Comparison of ENCODE assay signal across 8 cellular contexts in the genomic region with DNA sequence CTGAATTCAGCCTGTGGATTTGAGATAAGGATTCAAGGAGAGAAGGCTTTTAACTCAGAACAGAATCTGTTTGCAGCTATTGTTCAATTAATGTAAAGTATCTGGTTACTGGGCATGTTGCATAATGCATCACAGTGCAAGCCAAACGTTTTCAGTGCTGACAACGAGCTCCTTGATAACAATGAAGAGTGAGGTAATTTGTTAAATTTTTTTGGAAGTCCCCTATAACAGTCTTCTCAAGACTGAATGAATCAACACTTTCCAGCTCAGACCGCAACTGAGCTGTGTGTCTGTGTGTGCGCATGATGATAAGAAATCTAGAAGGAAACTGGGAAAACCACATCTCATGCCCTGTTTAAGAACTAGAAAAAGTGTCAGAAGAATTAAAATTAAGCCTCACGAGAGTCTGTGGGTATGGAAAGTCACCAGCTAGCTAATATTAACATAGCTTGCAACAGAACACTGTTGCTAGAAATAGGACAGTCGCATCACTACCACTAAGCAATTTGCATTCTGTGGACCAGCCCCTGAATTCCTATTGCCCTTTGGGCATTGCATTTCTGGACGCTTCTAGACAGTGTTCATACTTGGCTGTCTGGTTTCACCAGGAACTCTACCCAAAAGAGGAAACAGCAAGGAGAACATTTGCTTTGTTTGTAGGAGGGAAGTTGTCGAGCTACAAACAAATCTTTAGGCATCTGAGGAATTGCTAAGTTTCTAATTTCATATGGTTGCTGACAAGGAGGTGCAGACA. TPM values are rescaled to one million over a fixed set of nuclear protein-coding genes. Genes with fewer than 3 reads are reported as not detected.
A peak's percentile ranks its signal among the peaks of the same experiment; 100 is the strongest.
DNase-seq lines count a peak whose midpoint lies in the region; ATAC-seq and TF ChIP-seq lines count a peak whose summit lies in the region.

No MANE protein-coding gene starts in this region.

- H3K27me3 Mint-ChIP-seq in neural crest cell (ENCODE audit: low read depth) = no peaks in the 10 kb centered on the region

- H3K27ac ChIP-seq in Karpas-422 (ENCODE audit: low read length) (no peak overlapping the region), cingulate gyrus (ENCODE audit: low read depth, low read length) (peak overlapping the region; percentile 58)

- H3K4me2 ChIP-seq in Karpas-422 (ENCODE audit: low read depth, low read length, poor library complexity, severe bottlenecking) = peak overlapping the region; percentile 5

- no peaks in the 10 kb centered on the region for H3K9me3 ChIP-seq in Karpas-422 (ENCODE audit: low read length)

- H3K4me3 Mint-ChIP-seq in neural crest cell = no peak overlapping the region

- peaks cover 24% of the 10 kb centered on the region for H3K4me1 Mint-ChIP-seq in neural crest cell

- no peaks in the 10 kb centered on the region for H3K79me2 ChIP-seq in Karpas-422 (ENCODE audit: low read length)

- no peaks in the 10 kb centered on the region for H4K20me1 ChIP-seq in Karpas-422 (ENCODE audit: insufficient read depth, low read depth, low read length)

- peak overlapping the region; percentile 71 for H3K4me3 ChIP-seq in GM06990 (replicated peaks; ENCODE audit: low read depth, low read length)
- H3K4me3 ChIP-seq in Karpas-422 (ENCODE audit: low read length) = no peak overlapping the region
- no peak overlapping the region for H3K4me3 ChIP-seq in H7 (ENCODE audit: insufficient read depth, low read depth, low read length)

- no peaks in the 10 kb centered on the region for H3K9me2 ChIP-seq in Karpas-422 (replicated peaks; ENCODE audit: insufficient read depth, low read length)

- ATAC-seq in GM21717 (IDR thresholded peaks at IDR 0.05; ENCODE audit: unreplicated experiment) = peak; percentile 78

- H3K36me3 ChIP-seq in GM06990 (ENCODE audit: control insufficient read depth, insufficient read depth, low read length) = no peaks in the 10 kb centered on the region
- H3K36me3 ChIP-seq in Karpas-422 (ENCODE audit: insufficient read depth, low read length) = no peaks in the 10 kb centered on the region
- no peaks in the 10 kb centered on the region for H3K36me3 ChIP-seq in H7 (replicated peaks; ENCODE audit: control insufficient read depth, insufficient read depth, low read length)

- DNase-seq in GM06990 (ENCODE audit: extremely low read depth, insufficient read length) (peak; percentile 84), Karpas-422 (no peak), T-helper 2 cell (peak in 3 of 5 experiments; percentile 9 to 95 (median 22)), neural crest cell (ENCODE audit: low read depth, low spot score) (no peak), dermis blood vessel endothelial cell (no peak), H7 (no peak)

- peaks cover 10% of the 10 kb centered on the region for H3K4me1 ChIP-seq in Karpas-422 (ENCODE audit: low read length)

- no peaks in the 10 kb centered on the region for H3K9me3 Mint-ChIP-seq in neural crest cell

- peak overlapping the region; percentile 22 for H3K27ac Mint-ChIP-seq in neural crest cell (ENCODE audit: unreplicated experiment)

- peak overlapping the region; percentile 20; the same call in 1 of the 2 replicates for H2AFZ ChIP-seq in Karpas-422 (ENCODE audit: low read length)

- no peaks in the 10 kb centered on the region for H3K36me3 Mint-ChIP-seq in neural crest cell (ENCODE audit: low read depth)

- H3K27me3 ChIP-seq in GM06990 (replicated peaks; ENCODE audit: control insufficient read depth, insufficient read depth, low read length) (no peaks in the 10 kb centered on the region), Karpas-422 (ENCODE audit: low read length) (no peaks in the 10 kb centered on the region), H7 (ENCODE audit: control insufficient read depth, insufficient read depth, low read length) (no peaks in the 10 kb centered on the region)

- TF ChIP-seq CTCF in GM06990 (IDR thresholded peaks at IDR 0.05; ENCODE audit: insufficient read depth, low read length, poor library complexity, severe bottlenecking) (no peak), neural crest cell (conservative IDR thresholded peaks at IDR 0.05) (no peak)

- no peak overlapping the region for H3K9ac ChIP-seq in Karpas-422 (ENCODE audit: low read length)

RNA-seq across cellular contexts. Expression of a gene that starts 43.7 kb away (rescaled TPM):
- 133 and 179 TPM in 2 replicates for total RNA-seq in Karpas-422 (2014; rRNA removed; shearing (Covaris generic); ENCODE audit: low replicate concordance)
- total RNA-seq in neural crest cell (66.8 and 73.8 TPM in 2 replicates), dermis blood vessel endothelial cell (88.0 and 136 TPM in 2 replicates)
- 32.4 and 39.4 TPM in 2 replicates for total RNA-seq in H7 (2014; rRNA removed; shearing (Covaris generic))

Comparison
In these comparisons a context has a peak if more than half of its experiments do, and no peak if none do; other contexts are left out.
1. DNase-seq: peak in GM06990 (single experiment) and T-helper 2 cell (3 of 5); none in Karpas-422 (single experiment), neural crest cell (single experiment), dermis blood vessel endothelial cell (single experiment) and H7 (single experiment).